Comparison of ENCODE assay signal across 17 cellular contexts in genomic region chr7:21579341-21580072, GRCh38. TPM values are rescaled to one million over a fixed set of nuclear protein-coding genes. Genes with fewer than 3 reads are reported as not detected.
DNase-seq lines count a peak whose midpoint lies in the region; ATAC-seq and TF ChIP-seq lines count a peak whose summit lies in the region.
"Had no signal": no experiment of that assay in that cellular context is flagged by ENCODE, and none has a peak within 500 bp of the region (broad histone marks: within the 10 kb centered on the region; RNA-seq: fewer than 3 reads in every experiment).

No MANE protein-coding gene starts in this region.

- H3K4me3 Mint-ChIP-seq in CD14-positive monocyte: peak overlapping the region in 1 of 2 donors; percentile 74
- no peak overlapping the region for H3K4me3 Mint-ChIP-seq in activated naive CD4-positive, alpha-beta T cell treated with anti-CD3 and anti-CD28 coated beads for 36 hours
- H3K4me3 Mint-ChIP-seq: activated naive CD8-positive, alpha-beta T cell; CD8-positive, alpha-beta T cell; immature natural killer cell had no signal

- peaks cover 15% of the 10 kb centered on the region for H3K9me3 ChIP-seq in left ventricle myocardium inferior (replicated peaks)
- H3K9me3 ChIP-seq: HAP-1, neutrophil had no signal

- intact Hi-C loops in CD14-positive monocyte (cut with micrococcal nuclease) (no loop called here), left ventricle myocardium inferior (cut with micrococcal nuclease) (no loop called here)
- intact Hi-C loops in activated naive CD4-positive, alpha-beta T cell treated with anti-CD3 and anti-CD28 coated beads for 36 hours (cut with micrococcal nuclease): loop anchor here (1.0 to 10.0 kb wide), 2 partner anchors 25 to 185 kb away; no protein-coding TSS in a partner anchor

- no peaks in the 10 kb centered on the region for H3K36me3 ChIP-seq in left ventricle myocardium inferior
- H3K36me3 ChIP-seq: HAP-1, neutrophil had no signal

- H3K4me1 Mint-ChIP-seq in CD14-positive monocyte: peaks cover 25% of the 10 kb centered on the region
- H3K4me1 Mint-ChIP-seq in activated naive CD4-positive, alpha-beta T cell treated with anti-CD3 and anti-CD28 coated beads for 36 hours (ENCODE audit: low read depth): peaks cover 8% of the 10 kb centered on the region
- H3K4me1 Mint-ChIP-seq: immature natural killer cell had no signal

- H3K27ac Mint-ChIP-seq in CD14-positive monocyte: peak overlapping the region in 6 of 7 donors; percentile 12 to 36 (median 26)
- H3K27ac Mint-ChIP-seq in activated naive CD4-positive, alpha-beta T cell treated with anti-CD3 and anti-CD28 coated beads for 36 hours: no peak overlapping the region
- H3K27ac Mint-ChIP-seq: activated naive CD8-positive, alpha-beta T cell; CD8-positive, alpha-beta T cell; immature natural killer cell had no signal

- peaks cover 14% of the 10 kb centered on the region for H3K4me1 ChIP-seq in left ventricle myocardium inferior
- H3K4me1 ChIP-seq: HAP-1 had no signal

- H3K4me3 ChIP-seq in left ventricle myocardium inferior: no peak overlapping the region
- H3K4me3 ChIP-seq: HAP-1 had no signal

- peaks cover 0 to 2% (median 1%) of the 10 kb centered on the region in 3 donors for H3K27me3 Mint-ChIP-seq in CD14-positive monocyte (ENCODE audit: low read depth in 3 of 3)
- peaks cover 4% of the 10 kb centered on the region for H3K27me3 Mint-ChIP-seq in activated naive CD4-positive, alpha-beta T cell treated with anti-CD3 and anti-CD28 coated beads for 36 hours (ENCODE audit: low read depth)

- H3K27ac ChIP-seq in left ventricle myocardium inferior (replicated peaks): peak overlapping the region; percentile 75
- H3K27ac ChIP-seq: neutrophil had no signal

- H3K27me3 ChIP-seq in left ventricle myocardium inferior (ENCODE audit: low read depth): peaks cover 5% of the 10 kb centered on the region
- H3K27me3 ChIP-seq: neutrophil had no signal

- ATAC-seq in GM19452 (IDR thresholded peaks at IDR 0.05; ENCODE audit: unreplicated experiment) (peak; percentile 32), HG02571 (IDR thresholded peaks at IDR 0.05; ENCODE audit: unreplicated experiment) (no peak)
- ATAC-seq: CD8-positive, alpha-beta T cell had no signal

- no peak for DNase-seq in CD14-positive monocyte (ENCODE audit: low spot score)
- peak; percentile 14 for DNase-seq in NCI-H510A (lab: John Stamatoyannopoulos, UW)
- DNase-seq in left ventricle myocardium inferior: no peak
- no peak for DNase-seq in D341Med (ENCODE audit: low spot score)
- no peak for DNase-seq in NCI-H446 treated with DMSO at 0.1 percent for 48 hours (lab: John Stamatoyannopoulos, UW)
- no peak for DNase-seq in activated naive CD4-positive, alpha-beta T cell treated with anti-CD3 and anti-CD28 coated beads for 36 hours
- DNase-seq: activated CD4-positive, alpha-beta T cell treated with anti-CD3 and anti-CD28 coated beads for 4 hours; CD8-positive, alpha-beta T cell; immature natural killer cell; NCI-H187 treated with DMSO at 0.1 percent for 48 hours; stimulated activated CD4-positive, alpha-beta T cell treated with anti-CD3 and anti-CD28 coated beads, Interleukin-1b, Interleukin-23, amount 100 ng/mL, for 48 hours had no signal

- peaks cover 5 to 13% (median 7%) of the 10 kb centered on the region in 7 donors for H3K9me3 Mint-ChIP-seq in CD14-positive monocyte
- H3K9me3 Mint-ChIP-seq in activated naive CD4-positive, alpha-beta T cell treated with anti-CD3 and anti-CD28 coated beads for 36 hours: peaks cover 6% of the 10 kb centered on the region

- CTCF ChIA-PET in activated naive CD4-positive, alpha-beta T cell treated with anti-CD3 and anti-CD28 coated beads for 36 hours (lab: Charles Lee): no interaction called here

- peaks cover 0 to 2% of the 10 kb centered on the region in 2 donors for H3K36me3 Mint-ChIP-seq in CD14-positive monocyte
- H3K36me3 Mint-ChIP-seq in activated naive CD4-positive, alpha-beta T cell treated with anti-CD3 and anti-CD28 coated beads for 36 hours (ENCODE audit: low read depth): peaks cover 7% of the 10 kb centered on the region
- H3K36me3 Mint-ChIP-seq: CD8-positive, alpha-beta T cell; immature natural killer cell had no signal

- TF ChIP-seq CTCF in CD14-positive monocyte (IDR thresholded peaks at IDR 0.05) (no peak), left ventricle myocardium inferior (IDR thresholded peaks at IDR 0.05; ENCODE audit: borderline replicate concordance) (no peak)

RNA-seq across cellular contexts. Expression of gene DNAH11, which starts 36.7 kb away (rescaled TPM):
- polyA plus RNA-seq in CD14-positive monocyte: not detected
- total RNA-seq in left ventricle myocardium inferior: 0.74 TPM
- under 1 TPM; 0.02 TPM for total RNA-seq in activated naive CD4-positive, alpha-beta T cell treated with anti-CD3 and anti-CD28 coated beads for 36 hours
- total RNA-seq: HT-29 had no signal
- polyA plus RNA-seq: immature natural killer cell had no signal
